Comparison of ENCODE assay signal across 19 cellular contexts in the genomic region with DNA sequence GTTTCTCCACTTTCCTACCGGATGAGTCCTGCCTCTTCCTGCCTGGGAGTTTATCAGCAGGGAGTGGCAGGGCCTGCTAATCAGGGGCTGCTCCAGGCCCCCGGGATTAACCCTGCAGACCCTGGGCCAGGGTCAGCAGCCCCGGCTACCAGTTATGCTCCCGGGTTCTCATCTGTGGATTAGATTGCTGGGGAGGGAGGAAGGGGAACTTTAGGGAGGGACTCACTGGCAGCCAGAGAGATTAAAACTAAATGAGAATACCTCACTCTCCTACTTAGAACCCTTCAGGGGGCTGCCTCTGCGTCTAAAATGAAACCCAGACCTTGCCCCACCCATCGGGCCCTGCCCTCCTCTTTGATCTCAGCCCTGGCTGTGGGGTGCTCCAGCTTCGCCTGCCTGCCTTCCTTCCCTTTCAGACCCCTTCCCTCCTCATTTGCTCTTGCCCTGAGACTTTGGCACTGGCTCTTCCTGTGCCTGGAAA.
"Had no signal": no experiment of that assay in that cellular context is flagged by ENCODE, and none has a peak within 500 bp of the region (broad histone marks: within the 10 kb centered on the region; RNA-seq: fewer than 3 reads in every experiment).

No MANE protein-coding gene starts in this region.

- H3K9me3 ChIP-seq: transverse colon had no signal

- H3K9me3 Mint-ChIP-seq: dendritic cell treated with granulocyte-macrophage colony-stimulating factor and Interleukin-4, amounts not matched to agents 40 ng/mL and 50 ng/mL, for 4 days; effector memory CD8-positive, alpha-beta T cell had no signal

- H3K4me3 Mint-ChIP-seq: dendritic cell treated with granulocyte-macrophage colony-stimulating factor and Interleukin-4, amounts not matched to agents 40 ng/mL and 50 ng/mL, for 4 days; effector memory CD8-positive, alpha-beta T cell had no signal

- H3K27ac ChIP-seq: epithelial cell of prostate, transverse colon had no signal

- H3K36me3 ChIP-seq: transverse colon had no signal

- ATAC-seq: effector memory CD8-positive, alpha-beta T cell had no signal

- H3K27ac Mint-ChIP-seq: dendritic cell treated with granulocyte-macrophage colony-stimulating factor and Interleukin-4, amounts not matched to agents 40 ng/mL and 50 ng/mL, for 4 days; effector memory CD8-positive, alpha-beta T cell; naive B cell had no signal

- DNase-seq: activated CD4-positive, alpha-beta T cell treated with anti-CD3 and anti-CD28 coated beads for 1 hour; activated CD4-positive, alpha-beta T cell treated with anti-CD3 and anti-CD28 coated beads, Interleukin-2, amount 50 U/mL, for 4 hours; activated naive CD4-positive, alpha-beta T cell; activated T-cell treated with anti-CD3 and anti-CD28 coated beads for 4 hours; aorta; effector memory CD8-positive, alpha-beta T cell; head of caudate nucleus; naive B cell; posterior cingulate gyrus; retina; stimulated activated CD4-positive, alpha-beta T cell treated with anti-CD3 and anti-CD28 coated beads, Interleukin-4, amount 100 ng/mL, for 4 hours; stimulated activated CD8-positive, alpha-beta memory T cell treated with anti-CD3 and anti-CD28 coated beads, Interleukin-4, amount 100 ng/mL, for 48 hours; stimulated activated naive CD4-positive, alpha-beta T cell treated with Interleukin-2 at 50 U/mL for 16 hours; substantia nigra; T-helper 9 cell; transverse colon had no signal

- H3K36me3 Mint-ChIP-seq: naive B cell had no signal

- H3K4me3 ChIP-seq: lung, transverse colon had no signal
